Comparison of ENCODE assay signal across 11 cellular contexts in the genomic region with DNA sequence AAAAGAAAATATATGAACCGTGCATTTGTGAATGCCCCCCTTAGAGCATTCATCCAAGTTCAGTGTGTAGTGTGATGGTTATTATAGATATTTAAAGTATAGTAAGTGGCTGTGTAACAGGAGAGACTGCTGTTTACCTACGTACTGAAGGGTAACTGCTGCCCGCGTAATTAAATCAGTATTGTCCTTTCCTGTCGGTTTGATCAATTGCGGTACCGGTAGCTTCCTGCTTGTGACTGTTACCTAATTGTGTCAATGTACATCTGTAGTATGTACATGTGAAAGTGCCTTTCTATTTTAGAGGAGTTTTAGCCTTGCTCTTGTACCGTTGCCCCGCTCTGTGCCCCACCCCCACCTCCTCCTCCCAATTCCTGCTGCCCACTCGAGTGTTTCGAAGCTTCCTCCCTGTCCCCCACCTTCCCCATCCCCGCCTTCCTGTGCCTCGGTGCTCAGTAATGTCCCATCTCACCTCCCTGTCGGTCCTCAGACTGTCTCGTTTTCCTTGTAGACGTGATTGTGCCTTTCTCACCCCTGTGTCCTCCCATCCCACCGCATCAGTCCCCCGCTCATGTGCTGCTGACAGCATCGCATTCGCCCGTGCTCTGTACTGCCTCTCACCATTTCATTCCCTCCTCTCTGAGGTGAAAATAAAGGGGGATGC.
DNase-seq lines count a peak whose midpoint lies in the region; ATAC-seq and TF ChIP-seq lines count a peak whose summit lies in the region.
"Had no signal": no experiment of that assay in that cellular context is flagged by ENCODE, and none has a peak within 500 bp of the region (broad histone marks: within the 10 kb centered on the region; RNA-seq: fewer than 3 reads in every experiment).

No MANE protein-coding gene starts in this region.

- no peaks in the 10 kb centered on the region for H3K9me3 ChIP-seq in breast epithelium

- H3K27me3 Mint-ChIP-seq in IgD-negative memory B cell (no peaks in the 10 kb centered on the region), naive B cell (no peaks in the 10 kb centered on the region)
- H3K27me3 Mint-ChIP-seq in activated naive CD8-positive, alpha-beta T cell treated with anti-CD3 and anti-CD28 coated beads for 36 hours: no peaks in the 10 kb centered on the region
- H3K27me3 Mint-ChIP-seq: activated CD4-positive, alpha-beta T cell treated with anti-CD3 and anti-CD28 coated beads for 36 hours had no signal

- H3K36me3 Mint-ChIP-seq in IgD-negative memory B cell: peaks cover 9% of the 10 kb centered on the region
- H3K36me3 Mint-ChIP-seq in activated naive CD8-positive, alpha-beta T cell treated with anti-CD3 and anti-CD28 coated beads for 36 hours: peaks cover 4% of the 10 kb centered on the region
- H3K36me3 Mint-ChIP-seq in naive B cell: peaks cover 6 to 7% of the 10 kb centered on the region in 2 donors

- no peaks in the 10 kb centered on the region for H3K36me3 ChIP-seq in breast epithelium

- TF ChIP-seq CTCF in breast epithelium (IDR thresholded peaks at IDR 0.05): no peak

- H3K4me1 ChIP-seq in breast epithelium: no peaks in the 10 kb centered on the region

- H3K4me3 Mint-ChIP-seq in IgD-negative memory B cell (peak overlapping the region in 3 of 4 donors; percentile 13 to 74 (median 65)), naive B cell (peak overlapping the region; percentile 48 to 86 (median 78))
- peak overlapping the region; percentile 45 for H3K4me3 Mint-ChIP-seq in activated naive CD8-positive, alpha-beta T cell treated with anti-CD3 and anti-CD28 coated beads for 36 hours
- H3K4me3 Mint-ChIP-seq: activated CD4-positive, alpha-beta T cell treated with anti-CD3 and anti-CD28 coated beads for 36 hours had no signal

- H3K4me3 ChIP-seq in breast epithelium: no peak overlapping the region

- TF ChIP-seq POLR2A in breast epithelium (IDR thresholded peaks at IDR 0.05): no peak

- intact Hi-C loops in breast epithelium (cut with DNase I; ENCODE audit: low total_unique reads): no loop called here

- DNase-seq in Caki2 (ENCODE audit: low read depth) (peak; percentile 86), naive B cell (no peak), AG20443 (ENCODE audit: low spot score) (no peak), DMS79 (lab: John Stamatoyannopoulos, UW) (no peak), breast epithelium (ENCODE audit: low spot score in 2 of 2) (no peak), NCI-H82 (lab: John Stamatoyannopoulos, UW) (no peak)
- no peak for DNase-seq in activated naive CD8-positive, alpha-beta T cell treated with anti-CD3 and anti-CD28 coated beads for 36 hours
- DNase-seq: activated CD4-positive, alpha-beta T cell treated with anti-CD3 and anti-CD28 coated beads for 36 hours; H7 had no signal

- no peaks in the 10 kb centered on the region for H3K27me3 ChIP-seq in breast epithelium

- H3K9me3 Mint-ChIP-seq in IgD-negative memory B cell (no peaks in the 10 kb centered on the region), naive B cell (peaks cover 0 to 3% (median 0%) of the 10 kb centered on the region in 7 donors)
- H3K9me3 Mint-ChIP-seq in activated naive CD8-positive, alpha-beta T cell treated with anti-CD3 and anti-CD28 coated beads for 36 hours: no peaks in the 10 kb centered on the region

- H3K4me1 Mint-ChIP-seq in IgD-negative memory B cell: peaks cover 0 to 6% (median 0%) of the 10 kb centered on the region in 3 donors
- H3K4me1 Mint-ChIP-seq in activated naive CD8-positive, alpha-beta T cell treated with anti-CD3 and anti-CD28 coated beads for 36 hours: peaks cover 5% of the 10 kb centered on the region
- H3K4me1 Mint-ChIP-seq in naive B cell: peaks cover 6 to 10% (median 9%) of the 10 kb centered on the region in 3 donors

- H3K27ac Mint-ChIP-seq in IgD-negative memory B cell: no peak overlapping the region
- no peak overlapping the region for H3K27ac Mint-ChIP-seq in activated naive CD8-positive, alpha-beta T cell treated with anti-CD3 and anti-CD28 coated beads for 36 hours
- peak overlapping the region; percentile 16 to 85 (median 72) for H3K27ac Mint-ChIP-seq in naive B cell
- H3K27ac Mint-ChIP-seq: activated CD4-positive, alpha-beta T cell treated with anti-CD3 and anti-CD28 coated beads for 36 hours had no signal

- in situ Hi-C loops in Caki2 (cut with HindIII; ENCODE audit: low pct_unique_long_range_greater_than_20kb, low sequenced_read_pairs): no loop called here

- ATAC-seq in naive B cell (ENCODE audit: low read depth in 2 of 2): peak in 1 of 2 donors; percentile 32
- ATAC-seq: activated CD4-positive, alpha-beta T cell treated with anti-CD3 and anti-CD28 coated beads for 36 hours had no signal

- H3K27ac ChIP-seq in breast epithelium: no peak overlapping the region
- H3K27ac ChIP-seq: HL-60 had no signal

Comparison
In these comparisons a context has a peak if more than half of its experiments do, and no peak if none do; other contexts are left out.
1. H3K27ac Mint-ChIP-seq: peak in naive B cell (6 of 6); none in IgD-negative memory B cell (0 of 3) and activated naive CD8-positive, alpha-beta T cell treated with anti-CD3 and anti-CD28 coated beads for 36 hours (single experiment).
2. Peak in every context shown above with its lines, with median percentiles within 50 percentile points of each other: H3K4me3 Mint-ChIP-seq.